In genomic region chr19:32581704-32582164, GRCh38 we compare ENCODE assay signal across 8 cellular contexts. TPM values are rescaled to one million over a fixed set of nuclear protein-coding genes. Genes with fewer than 3 reads are reported as not detected.
DNase-seq lines count a peak whose midpoint lies in the region; ATAC-seq, FAIRE-seq and TF ChIP-seq lines count a peak whose summit lies in the region.

No MANE protein-coding gene starts in this region.

- H3K27ac Mint-ChIP-seq in brain: peak overlapping the region; percentile 68 to 81 (median 77)
- peak overlapping the region in 4 of 6 donors; percentile 55 to 65 (median 61) for H3K27ac Mint-ChIP-seq in immature natural killer cell
- H3K27ac Mint-ChIP-seq in stimulated activated naive B cell treated with anti-CD40 and anti-IgM and Interleukin-4, amounts not matched to agents 10 μg/mL and 1 μg/mL and 100 μg/mL, for 72 hours: peak overlapping the region; percentile 62

- CTCF ChIA-PET in A549 (lab: Yijun Ruan, JAX): interaction anchor here (1.0 to 6.9 kb wide), 10 partner anchors 11 to 1915 kb away, joined by 3 to 76 read pairs (median 6); no protein-coding TSS in a partner anchor

- POLR2A ChIA-PET in A549 (lab: Yijun Ruan, JAX): interaction anchor here (0.6 to 2.5 kb wide), 8 partner anchors 39 to 427 kb away, joined by 3 to 15 read pairs (median 6); partner anchors contain the start of genes ANKRD27, DPY19L3, NUDT19 and ZNF507

- ATAC-seq in A549 (peak; percentile 45 to 58), GM18867 (IDR thresholded peaks at IDR 0.05; ENCODE audit: unreplicated experiment) (peak; percentile 1)
- ATAC-seq in stimulated activated naive B cell treated with anti-CD40 and anti-IgM and Interleukin-4, amounts not matched to agents 10 μg/mL and 1 μg/mL and 100 μg/mL, for 72 hours (replicated peaks): no peak

- H3K9me3 Mint-ChIP-seq in brain: peaks cover 0 to 3% (median 2%) of the 10 kb centered on the region in 5 experiments
- H3K9me3 Mint-ChIP-seq in immature natural killer cell: peaks cover 0 to 2% (median 0%) of the 10 kb centered on the region in 6 donors
- no peaks in the 10 kb centered on the region for H3K9me3 Mint-ChIP-seq in stimulated activated naive B cell treated with anti-CD40 and anti-IgM and Interleukin-4, amounts not matched to agents 10 μg/mL and 1 μg/mL and 100 μg/mL, for 72 hours

- no peak for TF ChIP-seq CTCF in A549 (IDR thresholded peaks at IDR 0.05)
- TF ChIP-seq CTCF in brain (conservative IDR thresholded peaks at IDR 0.05): no peak

- H3K27me3 Mint-ChIP-seq in brain (peaks cover 14% of the 10 kb centered on the region), immature natural killer cell (ENCODE audit: low read depth in 3 of 3) (peaks cover 2 to 4% (median 2%) of the 10 kb centered on the region in 3 donors)
- H3K27me3 Mint-ChIP-seq in stimulated activated naive B cell treated with anti-CD40 and anti-IgM and Interleukin-4, amounts not matched to agents 10 μg/mL and 1 μg/mL and 100 μg/mL, for 72 hours: peaks cover 6 to 8% of the 10 kb centered on the region in 2 donors

- no peak for TF ChIP-seq POLR2A in A549 (IDR thresholded peaks at IDR 0.05; ENCODE audit: low read length)

- TF ChIP-seq RAD21 in A549 (conservative IDR thresholded peaks at IDR 0.05 in 1 of 2, IDR thresholded peaks at IDR 0.05 in 1 of 2): no peak

- peaks cover 45% of the 10 kb centered on the region for H3K36me3 Mint-ChIP-seq in brain
- peaks cover 7 to 11% (median 9%) of the 10 kb centered on the region in 3 donors for H3K36me3 Mint-ChIP-seq in immature natural killer cell
- H3K36me3 Mint-ChIP-seq in stimulated activated naive B cell treated with anti-CD40 and anti-IgM and Interleukin-4, amounts not matched to agents 10 μg/mL and 1 μg/mL and 100 μg/mL, for 72 hours: peaks cover 16 to 20% of the 10 kb centered on the region in 2 donors

- peak; percentile 77 for FAIRE-seq in A549 (lab: Jason Lieb, UNC)

- no peaks in the 10 kb centered on the region for H3K9me3 ChIP-seq in A549

- peak overlapping the region; percentile 91 to 93 for H3K27ac ChIP-seq in A549

- peak overlapping the region; percentile 92 for H3K4me2 ChIP-seq in A549

- peak overlapping the region; percentile 94 for H3K4me3 ChIP-seq in A549

- TF ChIP-seq EP300 in A549 (IDR thresholded peaks at IDR 0.05): no peak

- peaks cover 16% of the 10 kb centered on the region for H3K4me1 ChIP-seq in A549

- WGBS in A549 (ENCODE audit: missing lambda C conversion rate): 2% methylated on average over 27 of the region's 27 CpGs

- H3K4me3 Mint-ChIP-seq in brain: peak overlapping the region; percentile 92 to 94 (median 94)
- H3K4me3 Mint-ChIP-seq in immature natural killer cell: peak overlapping the region; percentile 72 to 81 (median 76)
- peak overlapping the region; percentile 90 to 93 for H3K4me3 Mint-ChIP-seq in stimulated activated naive B cell treated with anti-CD40 and anti-IgM and Interleukin-4, amounts not matched to agents 10 μg/mL and 1 μg/mL and 100 μg/mL, for 72 hours

- peaks cover 22% of the 10 kb centered on the region for H3K4me1 Mint-ChIP-seq in brain
- H3K4me1 Mint-ChIP-seq in immature natural killer cell: peaks cover 24 to 46% of the 10 kb centered on the region in 2 donors
- peaks cover 11 to 13% of the 10 kb centered on the region in 2 donors for H3K4me1 Mint-ChIP-seq in stimulated activated naive B cell treated with anti-CD40 and anti-IgM and Interleukin-4, amounts not matched to agents 10 μg/mL and 1 μg/mL and 100 μg/mL, for 72 hours

- DNase-seq in A549 (ENCODE audit: low read depth in 1 of 2, low spot score in 1 of 2): peak; percentile 54 to 58
- peak; percentile 47 for DNase-seq in NCI-H146 treated with DMSO at 0.1 percent for 48 hours (lab: John Stamatoyannopoulos, UW; ENCODE audit: unreplicated experiment)
- DNase-seq in immature natural killer cell: no peak
- no peak for DNase-seq in stimulated activated naive B cell treated with anti-CD40 and anti-IgM and Interleukin-4, amounts not matched to agents 10 μg/mL and 1 μg/mL and 100 μg/mL, for 72 hours
- DNase-seq in GOT3 (lab: John Stamatoyannopoulos, UW): no peak
- DNase-seq in stimulated activated CD4-positive, alpha-beta T cell treated with anti-CD3 and anti-CD28 coated beads, Interleukin-2, amount 100 ng/mL, for 48 hours: no peak

TF ChIP-seq in A549, 52 proteins besides CTCF, POLR2A, EP300 and RAD21:
- TF ChIP-seq, protein P1, sequence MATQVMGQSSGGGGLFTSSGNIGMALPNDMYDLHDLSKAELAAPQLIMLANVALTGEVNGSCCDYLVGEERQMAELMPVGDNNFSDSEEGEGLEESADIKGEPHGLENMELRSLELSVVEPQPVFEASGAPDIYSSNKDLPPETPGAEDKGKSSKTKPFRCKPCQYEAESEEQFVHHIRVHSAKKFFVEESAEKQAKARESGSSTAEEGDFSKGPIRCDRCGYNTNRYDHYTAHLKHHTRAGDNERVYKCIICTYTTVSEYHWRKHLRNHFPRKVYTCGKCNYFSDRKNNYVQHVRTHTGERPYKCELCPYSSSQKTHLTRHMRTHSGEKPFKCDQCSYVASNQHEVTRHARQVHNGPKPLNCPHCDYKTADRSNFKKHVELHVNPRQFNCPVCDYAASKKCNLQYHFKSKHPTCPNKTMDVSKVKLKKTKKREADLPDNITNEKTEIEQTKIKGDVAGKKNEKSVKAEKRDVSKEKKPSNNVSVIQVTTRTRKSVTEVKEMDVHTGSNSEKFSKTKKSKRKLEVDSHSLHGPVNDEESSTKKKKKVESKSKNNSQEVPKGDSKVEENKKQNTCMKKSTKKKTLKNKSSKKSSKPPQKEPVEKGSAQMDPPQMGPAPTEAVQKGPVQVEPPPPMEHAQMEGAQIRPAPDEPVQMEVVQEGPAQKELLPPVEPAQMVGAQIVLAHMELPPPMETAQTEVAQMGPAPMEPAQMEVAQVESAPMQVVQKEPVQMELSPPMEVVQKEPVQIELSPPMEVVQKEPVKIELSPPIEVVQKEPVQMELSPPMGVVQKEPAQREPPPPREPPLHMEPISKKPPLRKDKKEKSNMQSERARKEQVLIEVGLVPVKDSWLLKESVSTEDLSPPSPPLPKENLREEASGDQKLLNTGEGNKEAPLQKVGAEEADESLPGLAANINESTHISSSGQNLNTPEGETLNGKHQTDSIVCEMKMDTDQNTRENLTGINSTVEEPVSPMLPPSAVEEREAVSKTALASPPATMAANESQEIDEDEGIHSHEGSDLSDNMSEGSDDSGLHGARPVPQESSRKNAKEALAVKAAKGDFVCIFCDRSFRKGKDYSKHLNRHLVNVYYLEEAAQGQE (IDR thresholded peaks at IDR 0.05): no peak
- peak; percentile 27 to 76; a peak in 2 of 4 replicates for TF ChIP-seq CEBPB (IDR thresholded peaks at IDR 0.05)
- 0 out of 2 replicates have a peak, but pooled peaks have one; percentile 64 for TF ChIP-seq HOXA7 (CRISPR knock-in tag; IDR thresholded peaks at IDR 0.05)

RNA-seq across cellular contexts. Expression of gene PDCD5, which starts 0.7 kb away (rescaled TPM):
- 196 and 445 TPM in 2 replicates for polyA plus RNA-seq in A549 (2011; rRNA removed)
- polyA plus RNA-seq in A549 (2012; cell fraction: cytosol; rRNA removed): 330 and 503 TPM in 2 replicates
- polyA plus RNA-seq in A549 (2012; cell fraction: nucleus; rRNA removed): 114 and 173 TPM in 2 replicates
- polyA plus RNA-seq in A549 (2017; fragmentation: RNase III; extraction: RNeasy Plus Mini Kit Qiagen cat#74134 plus additional on column Dnase treatment): 511 to 662 TPM (median 549 TPM) in 3 replicates
- 16.9 and 22.2 TPM in 2 replicates for polyA minus RNA-seq in A549 (2011; rRNA and poly(A)+ RNA removed)
- polyA plus RNA-seq in brain (ENCODE audit: insufficient read depth, low read depth, low replicate concordance): 302 TPM
- 100 to 1,000 TPM in 1 of 3 donors, 10 to 100 TPM in 2; 89.1 to 128 (median 93.7) TPM for polyA plus RNA-seq in immature natural killer cell

Comparison
In these comparisons a context has a peak if more than half of its experiments do, and no peak if none do; other contexts are left out.
1. ATAC-seq: peak in A549 (2 of 2) and GM18867 (single experiment); none in stimulated activated naive B cell treated with anti-CD40 and anti-IgM and Interleukin-4, amounts not matched to agents 10 μg/mL and 1 μg/mL and 100 μg/mL, for 72 hours (0 of 2).
2. DNase-seq: peak in A549 (2 of 2) and NCI-H146 treated with DMSO at 0.1 percent for 48 hours (single experiment); none in immature natural killer cell (0 of 3), stimulated activated naive B cell treated with anti-CD40 and anti-IgM and Interleukin-4, amounts not matched to agents 10 μg/mL and 1 μg/mL and 100 μg/mL, for 72 hours (single experiment), GOT3 (single experiment) and stimulated activated CD4-positive, alpha-beta T cell treated with anti-CD3 and anti-CD28 coated beads, Interleukin-2, amount 100 ng/mL, for 48 hours (0 of 2).
3. Peak in every context shown above with its lines, with median percentiles within 50 percentile points of each other: H3K27ac Mint-ChIP-seq and H3K4me3 Mint-ChIP-seq.